In the genomic region with DNA sequence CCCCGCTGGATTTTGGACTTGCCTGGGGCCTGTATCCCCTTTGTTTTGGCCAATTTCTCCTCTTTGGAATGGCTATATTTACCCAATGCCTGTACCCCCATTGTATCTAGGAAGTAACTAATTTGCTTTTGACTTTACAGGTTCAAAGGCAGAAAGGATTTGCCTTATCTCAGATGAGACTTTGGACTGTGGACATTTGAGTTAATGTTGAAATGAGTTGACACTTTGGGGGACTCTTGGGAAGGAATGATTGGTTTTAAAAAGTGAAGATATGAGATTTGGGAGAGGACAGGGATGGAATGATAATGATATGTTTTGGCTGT, we compare ENCODE assay signal across 33 cellular contexts.
A peak's percentile ranks its signal among the peaks of the same experiment; 100 is the strongest.
DNase-seq lines count a peak whose midpoint lies in the region; ATAC-seq, FAIRE-seq and TF ChIP-seq lines count a peak whose summit lies in the region.
"Had no signal": no experiment of that assay in that cellular context is flagged by ENCODE, and none has a peak within 500 bp of the region (broad histone marks: within the 10 kb centered on the region; RNA-seq: fewer than 3 reads in every experiment).

No MANE protein-coding gene starts in this region.

- no peak overlapping the region for H3K27ac ChIP-seq in HepG2 (ENCODE audit: extremely low read length, insufficient read depth, low read length)
- no peak overlapping the region for H3K27ac ChIP-seq in right lobe of liver
- no peak overlapping the region for H3K27ac ChIP-seq in liver (ENCODE audit: low read depth in 1 of 2, low read length in 2 of 2)
- H3K27ac ChIP-seq: 22Rv1; A549; BLaER1; BLaER1 treated with 17β-estradiol and CSF1 and Interleukin-3, amounts not matched to agents 10 nM and 100 nM; C4-2B had no signal

- H3K4me3 Mint-ChIP-seq in Caco-2 (ENCODE audit: unreplicated experiment): no peak overlapping the region
- H3K4me3 Mint-ChIP-seq: B cell; CD14-positive monocyte; CD4-positive, alpha-beta memory T cell; CD4-positive, alpha-beta T cell; CD4-positive, CD25-positive, alpha-beta regulatory T cell; CD8-positive, alpha-beta memory T cell; CD8-positive, alpha-beta T cell had no signal

- ATAC-seq in HepG2 (no peak), right lobe of liver (no peak), GM21381 (IDR thresholded peaks at IDR 0.05; ENCODE audit: unreplicated experiment) (no peak)
- ATAC-seq: A549; CD8-positive, alpha-beta T cell had no signal

- no peaks in the 10 kb centered on the region for H3K36me3 Mint-ChIP-seq in Caco-2 (ENCODE audit: insufficient read depth, unreplicated experiment)
- H3K36me3 Mint-ChIP-seq: CD14-positive monocyte; CD4-positive, alpha-beta memory T cell; CD4-positive, CD25-positive, alpha-beta regulatory T cell; CD8-positive, alpha-beta memory T cell; CD8-positive, alpha-beta T cell had no signal

- H2AFZ ChIP-seq in HepG2 (ENCODE audit: low read length): no peak overlapping the region

- H3K4me2 ChIP-seq in HepG2 (ENCODE audit: low read depth, low read length): no peak overlapping the region
- H3K4me2 ChIP-seq: A549; BLaER1; BLaER1 treated with 17β-estradiol and CSF1 and Interleukin-3, amounts not matched to agents 10 nM and 100 nM had no signal

- no peaks in the 10 kb centered on the region for H4K20me1 ChIP-seq in HepG2 (ENCODE audit: insufficient read depth, low read length)
- H4K20me1 ChIP-seq: BLaER1; BLaER1 treated with 17β-estradiol and CSF1 and Interleukin-3, amounts not matched to agents 10 nM and 100 nM had no signal

- H3K27me3 Mint-ChIP-seq in Caco-2 (ENCODE audit: insufficient read depth, unreplicated experiment): no peaks in the 10 kb centered on the region
- H3K27me3 Mint-ChIP-seq: B cell; CD4-positive, CD25-positive, alpha-beta regulatory T cell; CD8-positive, alpha-beta memory T cell had no signal

- no peak overlapping the region for H3K4me3 ChIP-seq in HepG2 (replicated peaks in 1 of 3; ENCODE audit: insufficient read depth in 1 of 3, low read depth in 2 of 3, low read length in 3 of 3)
- no peak overlapping the region for H3K4me3 ChIP-seq in right lobe of liver
- no peak overlapping the region for H3K4me3 ChIP-seq in Caco-2 (ENCODE audit: low read depth, low read length)
- H3K4me3 ChIP-seq in liver (ENCODE audit: low read depth in 1 of 3, low read length in 3 of 3): no peak overlapping the region
- H3K4me3 ChIP-seq: A549; BLaER1; BLaER1 treated with 17β-estradiol and CSF1 and Interleukin-3, amounts not matched to agents 10 nM and 100 nM had no signal

- no peak for TF ChIP-seq POLR2A in HepG2 (IDR thresholded peaks at IDR 0.05; ENCODE audit: insufficient read depth in 1 of 2, low read depth in 2 of 2, low read length in 2 of 2)
- no peak for TF ChIP-seq POLR2A in right lobe of liver (IDR thresholded peaks at IDR 0.05)

- CTCF ChIA-PET in HepG2 (lab: Yijun Ruan, JAX; ENCODE audit: low intra/inter-chr PET ratio, low total read pairs): no interaction called here
- CTCF ChIA-PET in Caco-2 (lab: Charles Lee): no interaction called here

- peak overlapping the region; percentile 45 for H3K27ac Mint-ChIP-seq in Caco-2 (ENCODE audit: unreplicated experiment)
- H3K27ac Mint-ChIP-seq: B cell; CD14-positive monocyte; CD4-positive, alpha-beta memory T cell; CD4-positive, alpha-beta T cell; CD4-positive, CD25-positive, alpha-beta regulatory T cell; CD8-positive, alpha-beta memory T cell; CD8-positive, alpha-beta T cell had no signal

- H3K9me3 ChIP-seq in HepG2 (ENCODE audit: low read length) (peaks cover 70% of the 10 kb centered on the region), right lobe of liver (no peaks in the 10 kb centered on the region), Caco-2 (no peaks in the 10 kb centered on the region; the same call in 1 of the 2 replicates), liver (ENCODE audit: control insufficient read depth in 4 of 4, low read length in 3 of 4) (no peaks in the 10 kb centered on the region)
- H3K9me3 ChIP-seq: A549, BE2C had no signal

- H3K4me1 ChIP-seq in HepG2 (ENCODE audit: insufficient read depth, low read length): no peaks in the 10 kb centered on the region
- H3K4me1 ChIP-seq in right lobe of liver: no peaks in the 10 kb centered on the region
- H3K4me1 ChIP-seq in Caco-2: peaks cover 7% of the 10 kb centered on the region; the same call in 1 of the 2 replicates
- H3K4me1 ChIP-seq in liver (ENCODE audit: control insufficient read depth in 4 of 4, insufficient read depth in 4 of 4, low read length in 3 of 4): no peaks in the 10 kb centered on the region
- H3K4me1 ChIP-seq: A549; BE2C; BLaER1; BLaER1 treated with 17β-estradiol and CSF1 and Interleukin-3, amounts not matched to agents 10 nM and 100 nM had no signal

- H3K27me3 ChIP-seq in HepG2 (ENCODE audit: control insufficient read depth in 1 of 2, insufficient read depth in 2 of 2, low read length in 2 of 2): no peaks in the 10 kb centered on the region
- no peaks in the 10 kb centered on the region for H3K27me3 ChIP-seq in right lobe of liver
- no peaks in the 10 kb centered on the region for H3K27me3 ChIP-seq in Caco-2 (replicated peaks; ENCODE audit: control insufficient read depth, insufficient read depth, low read length)
- H3K27me3 ChIP-seq in liver (ENCODE audit: control insufficient read depth in 4 of 4, insufficient read depth in 4 of 4, low read length in 3 of 4): no peaks in the 10 kb centered on the region
- H3K27me3 ChIP-seq: BE2C; BLaER1; BLaER1 treated with 17β-estradiol and CSF1 and Interleukin-3, amounts not matched to agents 10 nM and 100 nM had no signal

- peaks cover 16% of the 10 kb centered on the region for H3K9me3 Mint-ChIP-seq in Caco-2 (ENCODE audit: unreplicated experiment)
- H3K9me3 Mint-ChIP-seq: CD4-positive, alpha-beta T cell; CD8-positive, alpha-beta memory T cell had no signal

- peak; percentile 31 for DNase-seq in HepG2 (ENCODE audit: low spot score)
- no peak for DNase-seq in right lobe of liver
- DNase-seq in Caco-2: no peak
- DNase-seq in COLO668 (lab: John Stamatoyannopoulos, UW; ENCODE audit: unreplicated experiment): no peak
- DNase-seq: 8988T; ACHN; AML-193; BE2C; C1 segment of cervical spinal cord; Calu3; CD4-positive, alpha-beta memory T cell; CD4-positive, alpha-beta T cell; CD4-positive, CD25-positive, alpha-beta regulatory T cell; CD8-positive, alpha-beta memory T cell; CD8-positive, alpha-beta T cell; COR-L47; DMS 273 treated with DMSO at 0.1 percent for 48 hours; DMS153; DMS53; DMS79; DMS79 treated with DMSO at 0.1 percent for 48 hours; EL had no signal

- no peak for TF ChIP-seq EP300 in HepG2 (IDR thresholded peaks at IDR 0.05; ENCODE audit: low read depth in 2 of 2, low read length in 2 of 2)
- TF ChIP-seq EP300 in HepG2 (CRISPR knock-in tag; IDR thresholded peaks at IDR 0.05; ENCODE audit: borderline replicate concordance): no peak

- H3K4me1 Mint-ChIP-seq in Caco-2 (ENCODE audit: low read depth, unreplicated experiment): peaks cover 8% of the 10 kb centered on the region
- H3K4me1 Mint-ChIP-seq: B cell; CD14-positive monocyte; CD4-positive, alpha-beta memory T cell; CD4-positive, CD25-positive, alpha-beta regulatory T cell; CD8-positive, alpha-beta memory T cell had no signal

- 0% methylated on average over 1 of the region's 1 CpG for WGBS in HepG2 (ENCODE audit: low lambda C conversion rate)
- WGBS in right lobe of liver (ENCODE audit: insufficient coverage, low coverage, low lambda C conversion rate, missing lambda C conversion rate): 73% methylated on average over 1 of the region's 1 CpG
- WGBS in liver: 64% methylated on average over 1 of the region's 1 CpG

- in situ Hi-C loops in HepG2 (cut with HindIII; ENCODE audit: extremely low pct_ligation_motif_present, low pct_unique_long_range_greater_than_20kb): no loop called here

- no peak for TF ChIP-seq RAD21 in HepG2 (CRISPR knock-in tag; IDR thresholded peaks at IDR 0.05)
- no peak for TF ChIP-seq RAD21 in liver (IDR thresholded peaks at IDR 0.05)

- intact Hi-C loops in HepG2 (cut with micrococcal nuclease; ENCODE audit: unreplicated experiment) (no loop called here), right lobe of liver (cut with DNase I) (no loop called here), Caco-2 (cut with micrococcal nuclease; ENCODE audit: unreplicated experiment) (no loop called here)

- H3K79me2 ChIP-seq in HepG2 (ENCODE audit: insufficient read depth, low read length): no peaks in the 10 kb centered on the region

- H3K9ac ChIP-seq in HepG2 (ENCODE audit: insufficient read depth, low read depth, low read length): no peak overlapping the region
- no peak overlapping the region for H3K9ac ChIP-seq in liver (ENCODE audit: low read depth in 1 of 2, low read length in 2 of 2)
- H3K9ac ChIP-seq: BLaER1; BLaER1 treated with 17β-estradiol and CSF1 and Interleukin-3, amounts not matched to agents 10 nM and 100 nM had no signal

- no TSS peak for BruUV-seq in HepG2 (replicated peaks; lab: Mats Ljungman, UMichigan)
- no TSS peak for BruUV-seq in Caco-2 (replicated peaks; lab: Mats Ljungman, UMichigan)

- no peaks in the 10 kb centered on the region for H3K36me3 ChIP-seq in HepG2 (replicated peaks in 1 of 2; ENCODE audit: control insufficient read depth in 1 of 2, insufficient read depth in 2 of 2, low read length in 2 of 2)
- no peaks in the 10 kb centered on the region for H3K36me3 ChIP-seq in right lobe of liver
- H3K36me3 ChIP-seq in Caco-2 (ENCODE audit: control insufficient read depth, insufficient read depth, low read length): no peaks in the 10 kb centered on the region
- no peaks in the 10 kb centered on the region for H3K36me3 ChIP-seq in liver (ENCODE audit: control insufficient read depth in 4 of 4, insufficient read depth in 3 of 4, low read depth in 1 of 4, low read length in 3 of 4)
- H3K36me3 ChIP-seq: BE2C; BLaER1; BLaER1 treated with 17β-estradiol and CSF1 and Interleukin-3, amounts not matched to agents 10 nM and 100 nM had no signal

- no peak for FAIRE-seq in HepG2 (lab: Jason Lieb, UNC)
- FAIRE-seq: A204.1, A549, D721Med had no signal

- POLR2A ChIA-PET in HepG2 (lab: Yijun Ruan, JAX) (no interaction called here), Caco-2 (lab: Charles Lee) (no interaction called here)

- TF ChIP-seq CTCF in HepG2 (CRISPR knock-in tag; IDR thresholded peaks at IDR 0.05) (no peak), right lobe of liver (IDR thresholded peaks at IDR 0.05) (no peak), Caco-2 (IDR thresholded peaks at IDR 0.05; ENCODE audit: insufficient read depth in 1 of 2, low read depth in 1 of 2, low read length in 1 of 2, severe bottlenecking in 1 of 2, unreplicated experiment in 1 of 2) (no peak), liver (IDR thresholded peaks at IDR 0.05; ENCODE audit: low read depth, low read length, missing input control) (no peak)

TF ChIP-seq in HepG2, 621 proteins besides CTCF, POLR2A, EP300 and RAD21 (continues in another document):
- TF ChIP-seq FOXO1 (CRISPR knock-in tag; IDR thresholded peaks at IDR 0.05): no peak
- TF ChIP-seq ZNF33B (CRISPR knock-in tag; IDR thresholded peaks at IDR 0.05): no peak

TF ChIP-seq in liver, 16 proteins besides CTCF, POLR2A, EP300 and RAD21 (continues in another document):
- TF ChIP-seq RXRA (IDR thresholded peaks at IDR 0.05): no peak
- no peak for TF ChIP-seq TAF1 (conservative IDR thresholded peaks at IDR 0.05)
- TF ChIP-seq HNF4A (conservative IDR thresholded peaks at IDR 0.05): peak; percentile 43 to 57
